In the genomic region with DNA sequence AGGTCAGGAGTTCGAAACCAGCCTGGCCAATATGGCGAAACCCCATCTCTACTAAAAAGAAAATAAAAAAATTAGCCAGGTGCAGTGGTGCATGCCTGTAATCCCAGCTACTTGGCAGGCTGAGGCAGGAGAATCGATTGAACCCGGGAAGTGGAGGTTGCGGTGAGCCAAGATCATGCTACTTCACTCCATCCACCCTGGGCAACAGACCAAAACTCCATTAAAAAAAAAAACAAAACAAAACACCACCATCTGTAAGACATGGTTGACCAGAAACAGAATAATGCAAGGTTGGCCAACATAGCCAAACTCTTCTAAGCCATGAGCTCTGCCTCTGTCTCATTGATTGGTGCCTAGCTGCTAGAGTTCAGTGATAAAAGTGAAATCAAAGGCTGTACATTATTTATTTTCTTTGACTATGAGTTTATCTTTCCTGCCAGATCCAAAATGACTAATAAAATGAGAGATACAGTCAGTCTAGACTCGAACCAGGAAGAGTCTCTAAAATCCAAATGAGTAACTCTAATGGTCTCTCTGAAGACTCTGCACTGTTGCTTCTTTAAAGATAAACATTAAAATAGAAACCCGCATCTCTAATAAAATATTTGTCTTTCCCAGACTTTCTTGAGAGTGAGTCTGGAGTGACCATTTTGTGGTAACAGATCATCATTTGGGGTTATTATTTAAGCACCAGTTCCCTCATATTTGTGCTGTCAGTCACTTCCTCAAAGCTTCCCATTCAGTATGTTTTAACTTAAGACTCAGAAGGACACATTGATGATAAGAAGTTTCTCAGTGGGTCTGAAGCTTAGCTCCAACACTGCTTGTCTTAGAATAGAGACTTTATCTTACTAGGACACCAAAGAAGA, we compare ENCODE assay signal across 17 cellular contexts.
A peak's percentile ranks its signal among the peaks of the same experiment; 100 is the strongest.
DNase-seq lines count a peak whose midpoint lies in the region; ATAC-seq and TF ChIP-seq lines count a peak whose summit lies in the region.
"Had no signal": no experiment of that assay in that cellular context is flagged by ENCODE, and none has a peak within 500 bp of the region (broad histone marks: within the 10 kb centered on the region; RNA-seq: fewer than 3 reads in every experiment).

No MANE protein-coding gene starts in this region.

- no peaks in the 10 kb centered on the region for H3K9me3 ChIP-seq in MG63
- H3K9me3 ChIP-seq: right lobe of liver had no signal

- intact Hi-C loops in left colon (cut with DNase I, micrococcal nuclease), result no loop called here

- DNase-seq in Daoy (ENCODE audit: low read depth) (peak; percentile 68), MG63 (peak; percentile 30), brain microvascular endothelial cell (peak; percentile 72), left colon (no peak), NCI-H2227 treated with DMSO at 0.1 percent for 48 hours (lab: John Stamatoyannopoulos, UW) (no peak)
- DNase-seq in NK-92 treated with Interleukin-12 subunit alpha and Interleukin-12 subunit beta, amount 100 ng/mL, for 24 hours (lab: John Stamatoyannopoulos, UW), result no peak
- DNase-seq in stimulated activated naive CD8-positive, alpha-beta T cell treated with anti-CD3 and anti-CD28 coated beads, Interleukin-15, Interleukin-2, amounts not matched to agents 100 U/mL and 50 U/mL, for 24 hours, result no peak
- DNase-seq: activated CD4-positive, alpha-beta T cell treated with anti-CD3 and anti-CD28 coated beads for 36 hours; GOT3; hypothalamus; Karpas-422; naive B cell; NCI-H524 treated with DMSO at 0.1 percent for 48 hours; right lobe of liver; stimulated activated naive B cell treated with anti-CD40 and anti-IgM and Interleukin-4, amounts not matched to agents 10 μg/mL and 1 μg/mL and 100 μg/mL, for 72 hours had no signal

- in situ Hi-C loops in brain microvascular endothelial cell (cut with HindIII; ENCODE audit: low pct_ligation_motif_present, low sequenced_read_pairs), result no loop called here

- peak overlapping the region; percentile 89 for H3K27ac ChIP-seq in brain microvascular endothelial cell
- H3K27ac ChIP-seq: C4-2B, right lobe of liver had no signal

- H3K36me3 ChIP-seq in MG63 (no peaks in the 10 kb centered on the region), brain microvascular endothelial cell (replicated peaks) (no peaks in the 10 kb centered on the region)
- H3K36me3 ChIP-seq: right lobe of liver had no signal

- TF ChIP-seq CTCF in brain microvascular endothelial cell (IDR thresholded peaks at IDR 0.05; ENCODE audit: low read depth, low read length, missing control alignments), result no peak

- ATAC-seq in left colon, result peak; percentile 39
- ATAC-seq in stimulated activated naive CD8-positive, alpha-beta T cell treated with anti-CD3 and anti-CD28 coated beads, Interleukin-15, Interleukin-2, amounts not matched to agents 100 U/mL and 50 U/mL, for 24 hours, result no peak
- ATAC-seq in GM21526 (IDR thresholded peaks at IDR 0.05; ENCODE audit: low FRiP score, unreplicated experiment), result no peak
- ATAC-seq: activated CD4-positive, alpha-beta T cell treated with anti-CD3 and anti-CD28 coated beads for 36 hours; stimulated activated naive B cell treated with anti-CD40 and anti-IgM and Interleukin-4, amounts not matched to agents 10 μg/mL and 1 μg/mL and 100 μg/mL, for 72 hours had no signal

- H3K4me3 ChIP-seq in MG63 (no peak overlapping the region), brain microvascular endothelial cell (ENCODE audit: low read depth, low read length) (no peak overlapping the region)
- H3K4me3 ChIP-seq: right lobe of liver had no signal

- H3K27me3 ChIP-seq in MG63 (no peaks in the 10 kb centered on the region), brain microvascular endothelial cell (replicated peaks) (no peaks in the 10 kb centered on the region)
- H3K27me3 ChIP-seq: right lobe of liver had no signal

Comparison
In these comparisons a context has a peak if more than half of its experiments do, and no peak if none do; other contexts are left out.
1. DNase-seq: peak in Daoy (single experiment), MG63 (single experiment) and brain microvascular endothelial cell (single experiment); none in left colon (0 of 2), NK-92 treated with Interleukin-12 subunit alpha and Interleukin-12 subunit beta, amount 100 ng/mL, for 24 hours (single experiment), NCI-H2227 treated with DMSO at 0.1 percent for 48 hours (single experiment) and stimulated activated naive CD8-positive, alpha-beta T cell treated with anti-CD3 and anti-CD28 coated beads, Interleukin-15, Interleukin-2, amounts not matched to agents 100 U/mL and 50 U/mL, for 24 hours (single experiment).